ENCODE assay signal across 2 cellular contexts in the genomic region with DNA sequence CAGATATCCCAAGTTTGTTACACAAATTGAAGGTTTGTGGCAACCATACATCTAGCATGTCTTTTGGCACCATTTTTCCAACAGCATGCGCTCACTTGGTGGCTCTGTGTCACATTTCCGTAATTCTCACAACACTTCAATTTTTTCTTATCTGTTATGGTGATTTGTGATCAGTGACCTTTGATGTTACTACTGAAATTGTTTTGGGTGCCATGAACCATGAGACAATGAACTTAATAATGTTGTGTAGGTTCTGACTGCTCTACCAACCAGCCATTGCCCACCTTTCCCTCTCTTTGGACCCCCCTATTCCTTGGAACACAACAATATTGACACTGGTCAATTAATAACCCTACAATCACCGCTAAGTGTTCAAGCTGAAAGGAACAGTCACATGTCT.
A peak's percentile ranks its signal among the peaks of the same experiment; 100 is the strongest.
TF ChIP-seq lines count a peak whose summit lies in the region.

No MANE protein-coding gene starts in this region.

TF ChIP-seq in liver, 16 proteins besides CTCF, POLR2A, EP300 and RAD21:
- peak in 1 of 2 donors; percentile 18 for TF ChIP-seq HNF4A (conservative IDR thresholded peaks at IDR 0.05)
- TF ChIP-seq RXRA (IDR thresholded peaks at IDR 0.05) = peak; percentile 55 to 69
- TF ChIP-seq FOXA1 (IDR thresholded peaks at IDR 0.05) = no peak

TF ChIP-seq in HepG2, 621 proteins besides CTCF, POLR2A, EP300 and RAD21:
- no peak for TF ChIP-seq ZFP90 (CRISPR knock-in tag; IDR thresholded peaks at IDR 0.05; ENCODE audit: borderline replicate concordance)
- TF ChIP-seq ZBTB4 (CRISPR knock-in tag; IDR thresholded peaks at IDR 0.05; ENCODE audit: borderline replicate concordance) = no peak
- TF ChIP-seq BORCS8-MEF2B (CRISPR knock-in tag; IDR thresholded peaks at IDR 0.05) = no peak
- no peak for TF ChIP-seq GATAD2A (CRISPR knock-in tag; IDR thresholded peaks at IDR 0.05)
- no peak for TF ChIP-seq TRIM24 (CRISPR knock-in tag; IDR thresholded peaks at IDR 0.05)
- TF ChIP-seq MTA1 (CRISPR knock-in tag; IDR thresholded peaks at IDR 0.05; ENCODE audit: borderline replicate concordance) = no peak
- TF ChIP-seq RAD51 (IDR thresholded peaks at IDR 0.05; ENCODE audit: borderline replicate concordance) = no peak
- TF ChIP-seq DMTF1 (CRISPR knock-in tag; IDR thresholded peaks at IDR 0.05) = no peak
- TF ChIP-seq KDM4B (CRISPR knock-in tag; IDR thresholded peaks at IDR 0.05) = no peak
- TF ChIP-seq ZFP62 (CRISPR knock-in tag; IDR thresholded peaks at IDR 0.05) = no peak
- no peak for TF ChIP-seq ZNF629 (CRISPR knock-in tag; conservative IDR thresholded peaks at IDR 0.05)
- no peak for TF ChIP-seq TEAD2 (CRISPR knock-in tag; IDR thresholded peaks at IDR 0.05)
- no peak for TF ChIP-seq HNF1A (IDR thresholded peaks at IDR 0.05; ENCODE audit: low read depth)
- TF ChIP-seq HNF1A (CRISPR knock-in tag; IDR thresholded peaks at IDR 0.05; ENCODE audit: borderline replicate concordance) = no peak
- TF ChIP-seq, protein P1, sequence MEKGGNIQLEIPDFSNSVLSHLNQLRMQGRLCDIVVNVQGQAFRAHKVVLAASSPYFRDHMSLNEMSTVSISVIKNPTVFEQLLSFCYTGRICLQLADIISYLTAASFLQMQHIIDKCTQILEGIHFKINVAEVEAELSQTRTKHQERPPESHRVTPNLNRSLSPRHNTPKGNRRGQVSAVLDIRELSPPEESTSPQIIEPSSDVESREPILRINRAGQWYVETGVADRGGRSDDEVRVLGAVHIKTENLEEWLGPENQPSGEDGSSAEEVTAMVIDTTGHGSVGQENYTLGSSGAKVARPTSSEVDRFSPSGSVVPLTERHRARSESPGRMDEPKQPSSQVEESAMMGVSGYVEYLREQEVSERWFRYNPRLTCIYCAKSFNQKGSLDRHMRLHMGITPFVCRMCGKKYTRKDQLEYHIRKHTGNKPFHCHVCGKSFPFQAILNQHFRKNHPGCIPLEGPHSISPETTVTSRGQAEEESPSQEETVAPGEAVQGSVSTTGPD (CRISPR knock-in tag; IDR thresholded peaks at IDR 0.05) = no peak
- no peak for TF ChIP-seq ZXDC (CRISPR knock-in tag; IDR thresholded peaks at IDR 0.05)
- TF ChIP-seq MAFF (IDR thresholded peaks at IDR 0.05; ENCODE audit: low read depth, low read length) = no peak
- TF ChIP-seq CHCHD3 (CRISPR knock-in tag; IDR thresholded peaks at IDR 0.05) = no peak
- no peak for TF ChIP-seq GPBP1L1 (CRISPR knock-in tag; IDR thresholded peaks at IDR 0.05)
- TF ChIP-seq ATF1 (CRISPR knock-in tag; IDR thresholded peaks at IDR 0.05) = no peak
- TF ChIP-seq CEBPG (CRISPR knock-in tag; IDR thresholded peaks at IDR 0.05) = no peak
